19 cellular contexts compared by ENCODE assay signal in genomic region chr1:89688607-89689006, GRCh38. TPM values are rescaled to one million over a fixed set of nuclear protein-coding genes. Genes with fewer than 3 reads are reported as not detected.
DNase-seq lines count a peak whose midpoint lies in the region; ATAC-seq and TF ChIP-seq lines count a peak whose summit lies in the region.
"Had no signal": no experiment of that assay in that cellular context is flagged by ENCODE, and none has a peak within 500 bp of the region (broad histone marks: within the 10 kb centered on the region; RNA-seq: fewer than 3 reads in every experiment).

No MANE protein-coding gene starts in this region.

- ATAC-seq in stimulated activated effector memory CD8-positive, alpha-beta T cell treated with anti-CD3 and anti-CD28 coated beads, Interleukin-12 subunit alpha, Interleukin-12 subunit beta, amount 100 ng/mL, for 72 hours = peak; percentile 37
- ATAC-seq in GM18519 (IDR thresholded peaks at IDR 0.05; ENCODE audit: low FRiP score, unreplicated experiment) = no peak
- ATAC-seq: left ventricle myocardium superior, Right ventricle myocardium inferior had no signal

- CTCF ChIA-PET in activated CD4-positive, alpha-beta memory T cell treated with anti-CD3 and anti-CD28 coated beads for 36 hours (lab: Charles Lee) = interaction anchor here (1.2 kb wide), 1 partner anchor 10 kb away, joined by 3 read pairs; no protein-coding TSS in a partner anchor
- CTCF ChIA-PET in activated CD4-positive, alpha-beta memory T cell treated with anti-CD3 and anti-CD28 coated beads, Interleukin-2, amount 10 ng/mL, durations not matched to agents 7 days and 5 days (lab: Charles Lee) = no interaction called here

- no peak for DNase-seq in activated CD4-positive, alpha-beta memory T cell treated with anti-CD3 and anti-CD28 coated beads for 36 hours
- no peak for DNase-seq in activated CD4-positive, alpha-beta memory T cell treated with anti-CD3 and anti-CD28 coated beads, Interleukin-2, amount 10 ng/mL, durations not matched to agents 7 days and 5 days
- DNase-seq in MV-4-11 (lab: John Stamatoyannopoulos, UW) = peak; percentile 47
- peak; percentile 18 to 38 for DNase-seq in erythroblast (lab: John Stamatoyannopoulos, UW)
- no peak for DNase-seq in stimulated activated effector memory CD8-positive, alpha-beta T cell treated with anti-CD3 and anti-CD28 coated beads, Interleukin-12 subunit alpha, Interleukin-12 subunit beta, amount 100 ng/mL, for 72 hours (ENCODE audit: low spot score in 2 of 2)
- no peak for DNase-seq in islet precursor cell
- DNase-seq in NCI-H1436 treated with DMSO at 0.1 percent for 48 hours (lab: John Stamatoyannopoulos, UW) = no peak
- DNase-seq: activated CD4-positive, alpha-beta T cell treated with anti-CD3 and anti-CD28 coated beads, Interleukin-2, amount 50 U/mL, for 4 hours; caudate nucleus; endodermal cell; foreskin fibroblast; HFFc6; IMR-90; left ventricle myocardium superior; NCI-H1105; NCI-H226; spleen had no signal

- no peaks in the 10 kb centered on the region for H3K9me3 Mint-ChIP-seq in activated CD4-positive, alpha-beta memory T cell treated with anti-CD3 and anti-CD28 coated beads for 36 hours
- no peaks in the 10 kb centered on the region for H3K9me3 Mint-ChIP-seq in activated CD4-positive, alpha-beta memory T cell treated with anti-CD3 and anti-CD28 coated beads, Interleukin-2, amount 10 ng/mL, durations not matched to agents 7 days and 5 days
- peaks cover 5% of the 10 kb centered on the region for H3K9me3 Mint-ChIP-seq in stimulated activated effector memory CD8-positive, alpha-beta T cell treated with anti-CD3 and anti-CD28 coated beads, Interleukin-12 subunit alpha, Interleukin-12 subunit beta, amount 100 ng/mL, for 72 hours
- H3K9me3 Mint-ChIP-seq: endodermal cell, HFFc6 had no signal

- H3K27me3 Mint-ChIP-seq in activated CD4-positive, alpha-beta memory T cell treated with anti-CD3 and anti-CD28 coated beads for 36 hours = no peaks in the 10 kb centered on the region
- no peaks in the 10 kb centered on the region for H3K27me3 Mint-ChIP-seq in activated CD4-positive, alpha-beta memory T cell treated with anti-CD3 and anti-CD28 coated beads, Interleukin-2, amount 10 ng/mL, durations not matched to agents 7 days and 5 days

- peaks cover 63% of the 10 kb centered on the region for H3K36me3 Mint-ChIP-seq in activated CD4-positive, alpha-beta memory T cell treated with anti-CD3 and anti-CD28 coated beads for 36 hours
- peaks cover 80% of the 10 kb centered on the region for H3K36me3 Mint-ChIP-seq in activated CD4-positive, alpha-beta memory T cell treated with anti-CD3 and anti-CD28 coated beads, Interleukin-2, amount 10 ng/mL, durations not matched to agents 7 days and 5 days (ENCODE audit: low read depth)
- peaks cover 93% of the 10 kb centered on the region for H3K36me3 Mint-ChIP-seq in stimulated activated effector memory CD8-positive, alpha-beta T cell treated with anti-CD3 and anti-CD28 coated beads, Interleukin-12 subunit alpha, Interleukin-12 subunit beta, amount 100 ng/mL, for 72 hours

- H3K27ac Mint-ChIP-seq in activated CD4-positive, alpha-beta memory T cell treated with anti-CD3 and anti-CD28 coated beads for 36 hours = peak overlapping the region; percentile 80
- H3K27ac Mint-ChIP-seq in activated CD4-positive, alpha-beta memory T cell treated with anti-CD3 and anti-CD28 coated beads, Interleukin-2, amount 10 ng/mL, durations not matched to agents 7 days and 5 days = no peak overlapping the region
- peak overlapping the region; percentile 36 for H3K27ac Mint-ChIP-seq in stimulated activated effector memory CD8-positive, alpha-beta T cell treated with anti-CD3 and anti-CD28 coated beads, Interleukin-12 subunit alpha, Interleukin-12 subunit beta, amount 100 ng/mL, for 72 hours
- H3K27ac Mint-ChIP-seq: endodermal cell, HFFc6 had no signal

- no peak overlapping the region for H3K4me3 Mint-ChIP-seq in activated CD4-positive, alpha-beta memory T cell treated with anti-CD3 and anti-CD28 coated beads for 36 hours
- H3K4me3 Mint-ChIP-seq in activated CD4-positive, alpha-beta memory T cell treated with anti-CD3 and anti-CD28 coated beads, Interleukin-2, amount 10 ng/mL, durations not matched to agents 7 days and 5 days = no peak overlapping the region
- H3K4me3 Mint-ChIP-seq in stimulated activated effector memory CD8-positive, alpha-beta T cell treated with anti-CD3 and anti-CD28 coated beads, Interleukin-12 subunit alpha, Interleukin-12 subunit beta, amount 100 ng/mL, for 72 hours = no peak overlapping the region
- H3K4me3 Mint-ChIP-seq: endodermal cell, HFFc6 had no signal

- POLR2A ChIA-PET in activated CD4-positive, alpha-beta memory T cell treated with anti-CD3 and anti-CD28 coated beads for 36 hours (lab: Charles Lee) = interaction anchor here (1.6 kb wide), 1 partner anchor 77 kb away, joined by 5 read pairs; no protein-coding TSS in a partner anchor
- POLR2A ChIA-PET in activated CD4-positive, alpha-beta memory T cell treated with anti-CD3 and anti-CD28 coated beads, Interleukin-2, amount 10 ng/mL, durations not matched to agents 7 days and 5 days (lab: Charles Lee) = no interaction called here

- H3K4me1 Mint-ChIP-seq in activated CD4-positive, alpha-beta memory T cell treated with anti-CD3 and anti-CD28 coated beads for 36 hours (ENCODE audit: low read depth) = peaks cover 87% of the 10 kb centered on the region
- peaks cover 68% of the 10 kb centered on the region for H3K4me1 Mint-ChIP-seq in activated CD4-positive, alpha-beta memory T cell treated with anti-CD3 and anti-CD28 coated beads, Interleukin-2, amount 10 ng/mL, durations not matched to agents 7 days and 5 days
- H3K4me1 Mint-ChIP-seq in stimulated activated effector memory CD8-positive, alpha-beta T cell treated with anti-CD3 and anti-CD28 coated beads, Interleukin-12 subunit alpha, Interleukin-12 subunit beta, amount 100 ng/mL, for 72 hours = peaks cover 74% of the 10 kb centered on the region

- no peak for TF ChIP-seq POLR2A in erythroblast (IDR thresholded peaks at IDR 0.05; ENCODE audit: low read length)

- intact Hi-C loops in activated CD4-positive, alpha-beta memory T cell treated with anti-CD3 and anti-CD28 coated beads for 36 hours (cut with micrococcal nuclease) = loop anchor here (5.0 kb wide), 3 partner anchors 34 to 206 kb away; no protein-coding TSS in a partner anchor

RNA-seq across cellular contexts. Expression of gene LRRC8C, which starts 55.7 kb away (rescaled TPM):
- total RNA-seq in activated CD4-positive, alpha-beta memory T cell treated with anti-CD3 and anti-CD28 coated beads for 36 hours = 10 to 100 TPM; 36.4 to 40.4 TPM
- 10 to 100 TPM; 52.5 to 55.6 TPM for total RNA-seq in activated CD4-positive, alpha-beta memory T cell treated with anti-CD3 and anti-CD28 coated beads, Interleukin-2, amount 10 ng/mL, durations not matched to agents 7 days and 5 days

Comparison
In these comparisons a context has a peak if more than half of its experiments do, and no peak if none do; other contexts are left out.
1. DNase-seq: peak in MV-4-11 (single experiment) and erythroblast (2 of 2); none in activated CD4-positive, alpha-beta memory T cell treated with anti-CD3 and anti-CD28 coated beads for 36 hours (single experiment), activated CD4-positive, alpha-beta memory T cell treated with anti-CD3 and anti-CD28 coated beads, Interleukin-2, amount 10 ng/mL, durations not matched to agents 7 days and 5 days (single experiment), stimulated activated effector memory CD8-positive, alpha-beta T cell treated with anti-CD3 and anti-CD28 coated beads, Interleukin-12 subunit alpha, Interleukin-12 subunit beta, amount 100 ng/mL, for 72 hours (0 of 2), islet precursor cell (single experiment) and NCI-H1436 treated with DMSO at 0.1 percent for 48 hours (single experiment).